Comparison of ENCODE assay signal across 30 cellular contexts in the genomic region with DNA sequence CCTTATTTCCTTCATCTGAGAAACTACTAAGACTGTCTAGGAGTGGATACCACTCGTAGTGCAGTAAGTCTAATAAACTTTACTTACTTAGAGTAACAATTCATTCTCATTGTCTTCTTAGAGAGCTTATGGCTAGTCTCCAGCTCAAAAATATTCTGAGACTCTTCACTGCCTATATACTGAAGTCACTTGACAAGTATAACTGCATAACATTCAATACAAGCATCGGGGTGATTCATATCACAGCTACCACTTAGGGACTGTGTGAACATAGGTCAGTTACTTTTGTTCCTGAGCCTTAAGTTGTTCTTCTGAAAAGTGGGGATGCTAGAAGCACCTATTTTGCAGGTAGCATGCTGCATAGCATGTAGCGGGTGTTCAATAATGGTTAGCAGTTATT.
"Had no signal": no experiment of that assay in that cellular context is flagged by ENCODE, and none has a peak within 500 bp of the region (broad histone marks: within the 10 kb centered on the region; RNA-seq: fewer than 3 reads in every experiment).

No MANE protein-coding gene starts in this region.

- H3K4me3 ChIP-seq: colonic mucosa, heart right ventricle, lower lobe of right lung, ovary, psoas muscle, sigmoid colon, skin epidermis, spleen, testis, tibial artery had no signal

- H3K27me3 ChIP-seq: colonic mucosa, ovary, sigmoid colon, testis had no signal

- H3K4me3 Mint-ChIP-seq: dendritic cell treated with granulocyte-macrophage colony-stimulating factor and Interleukin-4, amounts not matched to agents 40 ng/mL and 50 ng/mL, for 4 days; endodermal cell; immature natural killer cell; memory B cell; natural killer cell; stimulated activated memory B cell treated with anti-CD40 and anti-IgM and Interleukin-4, amounts not matched to agents 10 μg/mL and 1 μg/mL and 100 μg/mL, for 72 hours; type B pancreatic cell had no signal

- H3K36me3 Mint-ChIP-seq: immature natural killer cell; memory B cell; natural killer cell; stimulated activated memory B cell treated with anti-CD40 and anti-IgM and Interleukin-4, amounts not matched to agents 10 μg/mL and 1 μg/mL and 100 μg/mL, for 72 hours; type B pancreatic cell had no signal

- H3K27ac Mint-ChIP-seq: dendritic cell treated with granulocyte-macrophage colony-stimulating factor and Interleukin-4, amounts not matched to agents 40 ng/mL and 50 ng/mL, for 4 days; endodermal cell; immature natural killer cell; memory B cell; natural killer cell; stimulated activated memory B cell treated with anti-CD40 and anti-IgM and Interleukin-4, amounts not matched to agents 10 μg/mL and 1 μg/mL and 100 μg/mL, for 72 hours; type B pancreatic cell had no signal

- H3K4me1 Mint-ChIP-seq: immature natural killer cell, natural killer cell had no signal

- H3K9me3 ChIP-seq: colonic mucosa, heart right ventricle, lower lobe of right lung, ovary, psoas muscle, sigmoid colon, spleen, testis, tibial artery had no signal

- ATAC-seq: heart right ventricle; left ventricle myocardium superior; lower lobe of right lung; natural killer cell; psoas muscle; stimulated activated memory B cell treated with anti-CD40 and anti-IgM and Interleukin-4, amounts not matched to agents 10 μg/mL and 1 μg/mL and 100 μg/mL, for 72 hours; stimulated activated naive CD8-positive, alpha-beta T cell treated with anti-CD3 and anti-CD28 coated beads, Interleukin-15, Interleukin-2, amounts not matched to agents 100 U/mL and 50 U/mL, for 24 hours had no signal

- DNase-seq: colonic mucosa; effector CD8-positive, alpha-beta T cell; endodermal cell; erythroblast; foreskin melanocyte; glutamatergic neuron; heart right ventricle; hippocampal formation; immature natural killer cell; islet precursor cell; left ventricle myocardium superior; lower lobe of right lung; natural killer cell; occipital lobe; ovary; posterior cingulate gyrus; psoas muscle; right cardiac atrium; sigmoid colon; spleen; stimulated activated CD4-positive, alpha-beta T cell treated with anti-CD3 and anti-CD28 coated beads, Interleukin-4, amount 100 ng/mL, for 4 hours; stimulated activated naive CD8-positive, alpha-beta T cell treated with anti-CD3 and anti-CD28 coated beads, Interleukin-15, Interleukin-2, amounts not matched to agents 100 U/mL and 50 U/mL, for 24 hours; substantia nigra; testis; tibial artery had no signal

- H3K27ac ChIP-seq: colonic mucosa, heart right ventricle, lower lobe of right lung, ovary, psoas muscle, sigmoid colon, skin epidermis, spleen, testis, tibial artery had no signal

- H3K36me3 ChIP-seq: colonic mucosa, heart right ventricle, lower lobe of right lung, ovary, sigmoid colon, spleen, tibial artery had no signal

- H3K9me3 Mint-ChIP-seq: dendritic cell treated with granulocyte-macrophage colony-stimulating factor and Interleukin-4, amounts not matched to agents 40 ng/mL and 50 ng/mL, for 4 days; endodermal cell; memory B cell; stimulated activated memory B cell treated with anti-CD40 and anti-IgM and Interleukin-4, amounts not matched to agents 10 μg/mL and 1 μg/mL and 100 μg/mL, for 72 hours; type B pancreatic cell had no signal

- H3K4me1 ChIP-seq: colonic mucosa, heart right ventricle, lower lobe of right lung, psoas muscle, sigmoid colon, spleen, testis, tibial artery had no signal
